8 cellular contexts compared by ENCODE assay signal in the genomic region with DNA sequence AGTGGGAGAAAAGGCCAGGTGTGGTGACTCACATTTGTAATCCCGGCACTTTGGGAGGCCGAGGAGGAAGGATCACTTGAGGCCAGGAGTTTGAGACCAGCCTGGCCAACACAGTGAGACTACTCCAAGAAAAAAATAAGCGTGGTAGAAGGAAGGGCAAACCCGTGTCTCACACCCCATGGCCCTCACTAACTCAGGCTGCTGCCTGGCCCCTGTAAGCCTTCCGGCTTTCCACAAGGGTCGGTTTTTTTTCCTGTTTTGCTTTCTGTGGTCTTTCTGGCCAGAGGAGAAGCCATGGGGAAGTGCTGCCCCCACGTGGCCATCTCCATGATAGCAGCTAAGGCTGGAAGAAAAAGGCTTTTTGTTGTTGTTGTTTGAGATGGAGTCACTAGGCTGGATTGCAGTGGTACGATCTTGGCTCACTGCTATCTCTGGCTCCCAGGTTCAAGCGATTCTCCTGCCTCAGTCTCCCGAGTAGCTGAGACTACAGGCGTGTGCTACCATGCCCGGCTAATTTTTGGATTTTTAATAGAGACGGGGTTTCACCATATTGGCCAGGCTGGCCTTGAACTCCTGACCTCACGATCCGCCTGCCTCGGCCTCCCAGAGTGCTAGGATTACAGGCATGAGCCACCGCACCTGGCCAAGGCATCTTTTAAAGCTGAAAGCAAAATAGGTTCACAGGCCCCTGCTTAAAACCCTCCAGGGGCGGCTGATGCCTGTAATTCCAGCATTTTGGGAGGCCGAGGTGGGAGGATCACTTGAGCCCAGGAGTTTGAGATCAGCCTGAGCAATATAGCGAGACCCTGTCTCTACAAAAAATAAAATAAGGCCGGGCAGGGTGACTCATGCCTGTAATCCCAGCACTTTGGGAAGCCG. TPM values are rescaled to one million over a fixed set of nuclear protein-coding genes. Genes with fewer than 3 reads are reported as not detected.
DNase-seq lines count a peak whose midpoint lies in the region; ATAC-seq and TF ChIP-seq lines count a peak whose summit lies in the region.

No MANE protein-coding gene starts in this region.

- H3K27ac Mint-ChIP-seq in CD4-positive, CD25-positive, alpha-beta regulatory T cell: peak overlapping the region; percentile 89 to 97 (median 91)
- H3K27ac Mint-ChIP-seq in naive thymus-derived CD8-positive, alpha-beta T cell: peak overlapping the region; percentile 34 to 91 (median 88)
- peak overlapping the region; percentile 85 for H3K27ac Mint-ChIP-seq in stimulated activated naive B cell treated with anti-CD40 and anti-IgM and Interleukin-4, amounts not matched to agents 10 μg/mL and 1 μg/mL and 100 μg/mL, for 72 hours

- no peaks in the 10 kb centered on the region for H3K27me3 ChIP-seq in CD4-positive, CD25-positive, alpha-beta regulatory T cell (ENCODE audit: control insufficient read depth, insufficient read depth, low read length)
- H3K27me3 ChIP-seq in OCI-LY3 (ENCODE audit: low read depth, low read length) (peaks cover 49% of the 10 kb centered on the region), esophagus squamous epithelium (peaks cover 0 to 25% (median 0%) of the 10 kb centered on the region in 4 donors)

- DNase-seq in CD4-positive, CD25-positive, alpha-beta regulatory T cell: peak; percentile 67 to 83 (median 79)
- peak; percentile 35 for DNase-seq in HS-5 (ENCODE audit: low read depth)
- peak; percentile 86 for DNase-seq in activated T-cell treated with anti-CD3 and anti-CD28 coated beads for 4 hours
- no peak for DNase-seq in esophagus squamous epithelium (lab: John Stamatoyannopoulos, UW)
- peak; percentile 70 to 90 (median 82) for DNase-seq in naive thymus-derived CD8-positive, alpha-beta T cell
- DNase-seq in stimulated activated naive B cell treated with anti-CD40 and anti-IgM and Interleukin-4, amounts not matched to agents 10 μg/mL and 1 μg/mL and 100 μg/mL, for 72 hours: peak; percentile 76
- no peak for DNase-seq in 8988T

- H3K4me3 ChIP-seq in CD4-positive, CD25-positive, alpha-beta regulatory T cell (ENCODE audit: low read depth, low read length): no peak overlapping the region
- peak overlapping the region; percentile 44 for H3K4me3 ChIP-seq in OCI-LY3 (ENCODE audit: low read length)
- H3K4me3 ChIP-seq in esophagus squamous epithelium: no peak overlapping the region

- H4K20me1 ChIP-seq in OCI-LY3 (ENCODE audit: insufficient read depth, low read length): no peaks in the 10 kb centered on the region

- no peak for TF ChIP-seq POLR2A in esophagus squamous epithelium (IDR thresholded peaks at IDR 0.05)

- H3K9me3 Mint-ChIP-seq in CD4-positive, CD25-positive, alpha-beta regulatory T cell: peaks cover 0 to 2% (median 0%) of the 10 kb centered on the region in 7 donors
- H3K9me3 Mint-ChIP-seq in naive thymus-derived CD8-positive, alpha-beta T cell: no peaks in the 10 kb centered on the region
- peaks cover 3 to 4% of the 10 kb centered on the region in 2 donors for H3K9me3 Mint-ChIP-seq in stimulated activated naive B cell treated with anti-CD40 and anti-IgM and Interleukin-4, amounts not matched to agents 10 μg/mL and 1 μg/mL and 100 μg/mL, for 72 hours

- intact Hi-C loops in esophagus squamous epithelium (cut with DNase I): loop anchor here (10.0 kb wide), 1 partner anchor 196 kb away; no protein-coding TSS in a partner anchor

- POLR2A ChIA-PET in naive thymus-derived CD8-positive, alpha-beta T cell (lab: Charles Lee): interaction anchor here (0.9 to 4.7 kb wide), 9 partner anchors 8 to 239 kb away, joined by 3 to 48 read pairs (median 4); a partner anchor contains a TSS

- no peaks in the 10 kb centered on the region for H3K79me2 ChIP-seq in OCI-LY3 (ENCODE audit: low read length)

- peak overlapping the region in 3 of 4 donors; percentile 43 to 90 (median 46) for H3K4me3 Mint-ChIP-seq in CD4-positive, CD25-positive, alpha-beta regulatory T cell
- peak overlapping the region in 8 of 10 donors; percentile 9 to 53 (median 46) for H3K4me3 Mint-ChIP-seq in naive thymus-derived CD8-positive, alpha-beta T cell
- H3K4me3 Mint-ChIP-seq in stimulated activated naive B cell treated with anti-CD40 and anti-IgM and Interleukin-4, amounts not matched to agents 10 μg/mL and 1 μg/mL and 100 μg/mL, for 72 hours: peak overlapping the region; percentile 57 to 70

- no peak overlapping the region for H3K27ac ChIP-seq in CD4-positive, CD25-positive, alpha-beta regulatory T cell (ENCODE audit: insufficient read depth, low read length, poor library complexity, severe bottlenecking)
- H3K27ac ChIP-seq in OCI-LY3 (ENCODE audit: low read length): no peak overlapping the region
- H3K27ac ChIP-seq in esophagus squamous epithelium: no peak overlapping the region

- no peaks in the 10 kb centered on the region for H3K27me3 Mint-ChIP-seq in CD4-positive, CD25-positive, alpha-beta regulatory T cell
- H3K27me3 Mint-ChIP-seq in naive thymus-derived CD8-positive, alpha-beta T cell: no peaks in the 10 kb centered on the region
- no peaks in the 10 kb centered on the region for H3K27me3 Mint-ChIP-seq in stimulated activated naive B cell treated with anti-CD40 and anti-IgM and Interleukin-4, amounts not matched to agents 10 μg/mL and 1 μg/mL and 100 μg/mL, for 72 hours

- no peaks in the 10 kb centered on the region for H3K36me3 Mint-ChIP-seq in CD4-positive, CD25-positive, alpha-beta regulatory T cell
- H3K36me3 Mint-ChIP-seq in naive thymus-derived CD8-positive, alpha-beta T cell: no peaks in the 10 kb centered on the region
- H3K36me3 Mint-ChIP-seq in stimulated activated naive B cell treated with anti-CD40 and anti-IgM and Interleukin-4, amounts not matched to agents 10 μg/mL and 1 μg/mL and 100 μg/mL, for 72 hours: peaks cover 0 to 4% of the 10 kb centered on the region in 2 donors

- 2 to 17% methylated on average over 11 of the region's 22 CpGs for WGBS in esophagus squamous epithelium, 2 donors

- peak overlapping the region; percentile 52 for H3K4me2 ChIP-seq in OCI-LY3 (ENCODE audit: low read length)

- peak overlapping the region; percentile 63; the same call in 1 of the 2 replicates for H2AFZ ChIP-seq in OCI-LY3 (ENCODE audit: low read depth, low read length)

- H3K9me3 ChIP-seq in CD4-positive, CD25-positive, alpha-beta regulatory T cell (ENCODE audit: control insufficient read depth in 2 of 2, low read length in 2 of 2): no peaks in the 10 kb centered on the region
- H3K9me3 ChIP-seq in OCI-LY3 (ENCODE audit: insufficient read depth, low read length) (peaks cover 5% of the 10 kb centered on the region; the same call in 1 of the 2 replicates), esophagus squamous epithelium (no peaks in the 10 kb centered on the region)

- peaks cover 21 to 67% (median 37%) of the 10 kb centered on the region in 4 donors for H3K4me1 Mint-ChIP-seq in CD4-positive, CD25-positive, alpha-beta regulatory T cell
- H3K4me1 Mint-ChIP-seq in naive thymus-derived CD8-positive, alpha-beta T cell: peaks cover 35 to 86% (median 61%) of the 10 kb centered on the region in 4 donors
- peaks cover 58 to 85% of the 10 kb centered on the region in 2 donors for H3K4me1 Mint-ChIP-seq in stimulated activated naive B cell treated with anti-CD40 and anti-IgM and Interleukin-4, amounts not matched to agents 10 μg/mL and 1 μg/mL and 100 μg/mL, for 72 hours

- H3K9ac ChIP-seq in OCI-LY3 (ENCODE audit: low read length): 0 out of 2 replicates have a peak overlapping the region, but pooled peaks have one; percentile 15

- peak; percentile 19 to 22 for ATAC-seq in CD4-positive, CD25-positive, alpha-beta regulatory T cell (ENCODE audit: low read depth in 2 of 2)
- peak in 1 of 2 donors; percentile 21 for ATAC-seq in naive thymus-derived CD8-positive, alpha-beta T cell
- no peak for ATAC-seq in stimulated activated naive B cell treated with anti-CD40 and anti-IgM and Interleukin-4, amounts not matched to agents 10 μg/mL and 1 μg/mL and 100 μg/mL, for 72 hours (replicated peaks)

- H3K4me1 ChIP-seq in CD4-positive, CD25-positive, alpha-beta regulatory T cell (ENCODE audit: control insufficient read depth, insufficient read depth, low read length, poor library complexity, severe bottlenecking): peaks cover 57% of the 10 kb centered on the region
- H3K4me1 ChIP-seq in OCI-LY3 (ENCODE audit: low read length) (peaks cover 30% of the 10 kb centered on the region), esophagus squamous epithelium (peaks cover 0 to 13% (median 0%) of the 10 kb centered on the region in 3 donors)

- TF ChIP-seq CTCF in OCI-LY3 (IDR thresholded peaks at IDR 0.05; ENCODE audit: low read depth, low read length): peak; percentile 94
- peak; percentile 77 to 95 (median 91) for TF ChIP-seq CTCF in esophagus squamous epithelium (IDR thresholded peaks at IDR 0.05)

- H3K36me3 ChIP-seq in CD4-positive, CD25-positive, alpha-beta regulatory T cell (ENCODE audit: control insufficient read depth, insufficient read depth, low read length): no peaks in the 10 kb centered on the region
- H3K36me3 ChIP-seq in OCI-LY3 (replicated peaks; ENCODE audit: low read depth, low read length): no peaks in the 10 kb centered on the region
- H3K36me3 ChIP-seq in esophagus squamous epithelium: no peaks in the 10 kb centered on the region

RNA-seq across cellular contexts. Expression of a gene that starts 7.5 kb away (rescaled TPM):
- total RNA-seq in CD4-positive, CD25-positive, alpha-beta regulatory T cell: 155 TPM
- polyA plus RNA-seq in CD4-positive, CD25-positive, alpha-beta regulatory T cell: 1 to 10 TPM; 2.5 to 7.1 (median 4.0) TPM
- 10 to 100 TPM; 24.2 to 42.0 (median 28.7) TPM for total RNA-seq in esophagus squamous epithelium
- total RNA-seq in naive thymus-derived CD8-positive, alpha-beta T cell: 100 to 1,000 TPM; 118 to 140 TPM
- polyA plus RNA-seq in naive thymus-derived CD8-positive, alpha-beta T cell: 10 to 100 TPM in 1 of 3 donors, 1 to 10 TPM in 2; 3.2 to 10.6 (median 5.6) TPM

RNA-seq across cellular contexts. Expression of a gene that starts 47.0 kb away (rescaled TPM):
- total RNA-seq in CD4-positive, CD25-positive, alpha-beta regulatory T cell: 0.44 TPM
- under 1 TPM in 2 of 4 donors, not detected in 2; 0.02 to 0.10 TPM for polyA plus RNA-seq in CD4-positive, CD25-positive, alpha-beta regulatory T cell
- 10 to 100 TPM in 3 of 4 donors, 1 to 10 TPM in 1; 4.9 to 33.4 (median 10.8) TPM for total RNA-seq in esophagus squamous epithelium
- 1 to 10 TPM in 1 of 2 experiments, under 1 TPM in 1; 0.60 to 1.4 TPM for total RNA-seq in naive thymus-derived CD8-positive, alpha-beta T cell
- polyA plus RNA-seq in naive thymus-derived CD8-positive, alpha-beta T cell: under 1 TPM in 2 of 3 donors, not detected in 1; 0.14 to 0.30 TPM

Comparison
In these comparisons a context has a peak if more than half of its experiments do, and no peak if none do; other contexts are left out.
1. ATAC-seq: peak in CD4-positive, CD25-positive, alpha-beta regulatory T cell (2 of 2); none in stimulated activated naive B cell treated with anti-CD40 and anti-IgM and Interleukin-4, amounts not matched to agents 10 μg/mL and 1 μg/mL and 100 μg/mL, for 72 hours (0 of 2).
2. DNase-seq: peak in CD4-positive, CD25-positive, alpha-beta regulatory T cell (3 of 3), HS-5 (single experiment), activated T-cell treated with anti-CD3 and anti-CD28 coated beads for 4 hours (single experiment), naive thymus-derived CD8-positive, alpha-beta T cell (10 of 10) and stimulated activated naive B cell treated with anti-CD40 and anti-IgM and Interleukin-4, amounts not matched to agents 10 μg/mL and 1 μg/mL and 100 μg/mL, for 72 hours (single experiment); none in esophagus squamous epithelium (single experiment) and 8988T (single experiment).
3. Peak in every context shown above with its lines, with median percentiles within 50 percentile points of each other: H3K27ac Mint-ChIP-seq and H3K4me3 Mint-ChIP-seq.